8 cellular contexts compared by ENCODE assay signal in the genomic region with DNA sequence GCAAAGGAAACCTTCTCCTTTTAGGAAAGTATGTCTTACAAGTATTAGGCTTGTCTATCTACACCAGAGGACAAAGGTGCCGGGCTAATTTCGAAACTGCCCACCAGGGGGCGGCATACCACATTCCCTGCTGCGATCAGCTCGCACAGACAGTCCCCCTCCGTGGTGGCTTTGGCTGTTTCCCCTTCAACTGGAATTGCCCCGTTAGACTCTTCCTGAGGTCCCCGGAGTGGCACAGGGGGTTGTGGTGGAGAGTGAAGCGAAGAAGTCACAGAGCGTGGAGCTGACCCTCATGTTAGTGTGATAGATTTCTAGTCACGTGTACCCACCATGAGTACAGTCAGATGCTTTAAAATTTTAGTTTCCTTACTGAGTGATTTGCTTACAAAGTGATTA. TPM values are rescaled to one million over a fixed set of nuclear protein-coding genes. Genes with fewer than 3 reads are reported as not detected.
DNase-seq lines count a peak whose midpoint lies in the region; ATAC-seq, FAIRE-seq and TF ChIP-seq lines count a peak whose summit lies in the region.

No MANE protein-coding gene starts in this region.

- ATAC-seq in HG02623 (IDR thresholded peaks at IDR 0.05; ENCODE audit: unreplicated experiment) (peak; percentile 46), left ventricle myocardium superior (peak; percentile 97)

- no peak for TF ChIP-seq POLR2A in prostate gland (IDR thresholded peaks at IDR 0.05)

- peak; percentile 48 for DNase-seq in NCI-H1092 (lab: John Stamatoyannopoulos, UW)
- DNase-seq in SW480 (ENCODE audit: low spot score): peak; percentile 83
- DNase-seq in adipocyte (ENCODE audit: low read depth): peak; percentile 89
- DNase-seq in left ventricle myocardium superior: peak; percentile 90
- peak; percentile 71 for DNase-seq in prostate gland (ENCODE audit: low spot score)
- peak; percentile 86 for DNase-seq in urothelium cell line (ENCODE audit: low spot score)

- peak overlapping the region; percentile 86 for H3K4me3 ChIP-seq in adipocyte (ENCODE audit: low read length)
- H3K4me3 ChIP-seq in prostate gland: peak overlapping the region; percentile 16 to 21

- peak; percentile 91 for TF ChIP-seq CTCF in GM12873 (IDR thresholded peaks at IDR 0.05; ENCODE audit: insufficient read depth, low read depth, low read length, missing control alignments)
- peak; percentile 70 to 93 (median 78) for TF ChIP-seq CTCF in prostate gland (IDR thresholded peaks at IDR 0.05)

- H3K36me3 ChIP-seq in adipocyte (ENCODE audit: control insufficient read depth, insufficient read depth, low read length, severe bottlenecking) (no peaks in the 10 kb centered on the region), prostate gland (no peaks in the 10 kb centered on the region)

- FAIRE-seq in urothelium cell line (lab: Jason Lieb, UNC): peak; percentile 91

- H3K9me3 ChIP-seq in adipocyte (ENCODE audit: control insufficient read depth, low read length): no peaks in the 10 kb centered on the region
- H3K9me3 ChIP-seq in prostate gland: no peaks in the 10 kb centered on the region

- H3K27ac ChIP-seq in prostate gland: no peak overlapping the region

- H3K27me3 ChIP-seq in adipocyte (replicated peaks; ENCODE audit: control insufficient read depth, insufficient read depth, low read length): no peaks in the 10 kb centered on the region
- H3K27me3 ChIP-seq in prostate gland (replicated peaks; ENCODE audit: insufficient read depth): peaks cover 4% of the 10 kb centered on the region

- WGBS in prostate gland: 3% methylated on average over 11 of the region's 11 CpGs

- H3K9ac ChIP-seq in adipocyte (ENCODE audit: low read length): peak overlapping the region; percentile 84

- H3K4me1 ChIP-seq in adipocyte (ENCODE audit: control insufficient read depth, insufficient read depth, low read length) (peaks cover 6% of the 10 kb centered on the region), prostate gland (replicated peaks) (no peaks in the 10 kb centered on the region)

- intact Hi-C loops in left ventricle myocardium superior (cut with micrococcal nuclease) (no loop called here), prostate gland (cut with DNase I) (no loop called here)

RNA-seq across cellular contexts. Expression of gene PTTG1, which starts 17.5 kb away (rescaled TPM):
- total RNA-seq in left ventricle myocardium superior (1.4 TPM), prostate gland (10 to 100 TPM in 1 of 2 donors, 1 to 10 TPM in 1; 4.3 to 44.9 TPM)

RNA-seq across cellular contexts. Expression of gene SLU7, which starts 20.3 kb away (rescaled TPM):
- total RNA-seq in left ventricle myocardium superior: 46.5 TPM
- total RNA-seq in prostate gland: 10 to 100 TPM; 67.4 to 88.0 TPM

RNA-seq across cellular contexts. Expression of gene FAM200C, which starts 39.3 kb away (rescaled TPM):
- 4.3 TPM for total RNA-seq in left ventricle myocardium superior
- 1 to 10 TPM; 6.3 to 8.6 TPM for total RNA-seq in prostate gland
